7 cellular contexts compared by ENCODE assay signal in genomic region chr17:30332057-30332542, GRCh38. TPM values are rescaled to one million over a fixed set of nuclear protein-coding genes. Genes with fewer than 3 reads are reported as not detected.
DNase-seq lines count a peak whose midpoint lies in the region; ATAC-seq and TF ChIP-seq lines count a peak whose summit lies in the region.

No MANE protein-coding gene starts in this region.

- no peak overlapping the region for H3K4me3 ChIP-seq in adipocyte (ENCODE audit: low read length)
- H3K4me3 ChIP-seq in psoas muscle = no peak overlapping the region
- no peak overlapping the region for H3K4me3 ChIP-seq in mesendoderm (ENCODE audit: low read length)

- no peaks in the 10 kb centered on the region for H3K36me3 ChIP-seq in adipocyte (ENCODE audit: control insufficient read depth, insufficient read depth, low read length, severe bottlenecking)
- no peaks in the 10 kb centered on the region for H3K36me3 ChIP-seq in psoas muscle (ENCODE audit: insufficient read depth in 1 of 2, low read depth in 1 of 2)
- no peaks in the 10 kb centered on the region for H3K36me3 ChIP-seq in mesendoderm (ENCODE audit: control insufficient read depth, insufficient read depth, low read length)

- H3K23ac ChIP-seq in mesendoderm (ENCODE audit: low read length) = no peak overlapping the region

- H3K27ac ChIP-seq in psoas muscle = no peak overlapping the region
- H3K27ac ChIP-seq in mesendoderm (ENCODE audit: low read depth, low read length) = no peak overlapping the region

- no peak overlapping the region for H2BK5ac ChIP-seq in mesendoderm (ENCODE audit: low read length)

- H3K27me3 ChIP-seq in adipocyte (replicated peaks; ENCODE audit: control insufficient read depth, insufficient read depth, low read length) = no peaks in the 10 kb centered on the region
- peaks cover 0 to 4% (median 0%) of the 10 kb centered on the region in 3 donors for H3K27me3 ChIP-seq in psoas muscle (ENCODE audit: insufficient read depth in 3 of 3, low read length in 2 of 3)
- no peaks in the 10 kb centered on the region for H3K27me3 ChIP-seq in mesendoderm (ENCODE audit: insufficient read depth, low read length, poor library complexity)

- intact Hi-C loops in psoas muscle (cut with DNase I) = no loop called here

- no peak overlapping the region for H4K8ac ChIP-seq in mesendoderm (ENCODE audit: low read depth, low read length)

- ATAC-seq in GM21390 (IDR thresholded peaks at IDR 0.05; ENCODE audit: unreplicated experiment) = peak; percentile 64
- ATAC-seq in psoas muscle = no peak

- H3K9ac ChIP-seq in adipocyte (ENCODE audit: low read length) (no peak overlapping the region), mesendoderm (ENCODE audit: low read length) (no peak overlapping the region)

- H2BK15ac ChIP-seq in mesendoderm (replicated peaks; ENCODE audit: low read depth) = no peak overlapping the region

- no peak overlapping the region for H3K4ac ChIP-seq in mesendoderm (ENCODE audit: low read depth, low read length)

- H3K79me1 ChIP-seq in mesendoderm (ENCODE audit: low read length) = no peaks in the 10 kb centered on the region

- H3K9me3 ChIP-seq in adipocyte (ENCODE audit: control insufficient read depth, low read length) (no peaks in the 10 kb centered on the region), psoas muscle (no peaks in the 10 kb centered on the region)

- WGBS in psoas muscle, 3 donors = 53 to 60% (median 57%) methylated on average over 4 of the region's 4 CpGs
- no CpG with 5 or more reads among the region's 4 CpGs for WGBS in mesendoderm (ENCODE audit: extremely low coverage, insufficient coverage, low lambda C conversion rate)

- no peak overlapping the region for H3K18ac ChIP-seq in mesendoderm (ENCODE audit: low read length)

- H3K79me2 ChIP-seq in mesendoderm (ENCODE audit: control insufficient read depth, insufficient read depth, low read length) = no peaks in the 10 kb centered on the region

- DNase-seq in OCI-M1 (lab: John Stamatoyannopoulos, UW) (peak; percentile 26), adipocyte (ENCODE audit: low read depth) (peak; percentile 40), C1 segment of cervical spinal cord (lab: John Stamatoyannopoulos, UW) (no peak), psoas muscle (no peak), mesendoderm (no peak)
- DNase-seq in stimulated activated CD4-positive, alpha-beta T cell treated with anti-CD3 and anti-CD28 coated beads, Interleukin-15, amount 100 ng/mL, for 1 hour (ENCODE audit: low read depth in 1 of 2, low spot score in 1 of 2) = peak; percentile 9 to 20

- no peak overlapping the region for H4K5ac ChIP-seq in mesendoderm (ENCODE audit: low read length)

- H3K56ac ChIP-seq in mesendoderm (ENCODE audit: low read length) = no peak overlapping the region

- TF ChIP-seq CTCF in psoas muscle (IDR thresholded peaks at IDR 0.05) = no peak

- H2BK120ac ChIP-seq in mesendoderm (ENCODE audit: low read depth, low read length) = no peak overlapping the region

- H2AK5ac ChIP-seq in mesendoderm (ENCODE audit: low read length) = no peak overlapping the region

- H3K4me1 ChIP-seq in adipocyte (ENCODE audit: control insufficient read depth, insufficient read depth, low read length) = peaks cover 3% of the 10 kb centered on the region
- H3K4me1 ChIP-seq in psoas muscle = no peaks in the 10 kb centered on the region
- H3K4me1 ChIP-seq in mesendoderm (ENCODE audit: control insufficient read depth, low read depth, low read length) = no peaks in the 10 kb centered on the region

- no peak overlapping the region for H3K4me2 ChIP-seq in mesendoderm (ENCODE audit: low read length)

RNA-seq across cellular contexts. Expression of gene TMIGD1, which starts 1.8 kb away (rescaled TPM):
- not detected for total RNA-seq in psoas muscle
- polyA plus RNA-seq in psoas muscle = not detected
- not detected for polyA plus RNA-seq in mesendoderm (2013, experiment 1 of 2)
- not detected for polyA plus RNA-seq in mesendoderm (2013, experiment 2 of 2)

RNA-seq across cellular contexts. Expression of gene BLMH, which starts 40.4 kb away (rescaled TPM):
- 10 to 100 TPM; 21.2 to 29.2 (median 23.8) TPM for total RNA-seq in psoas muscle
- polyA plus RNA-seq in psoas muscle = 10 to 100 TPM; 17.0 to 33.0 (median 17.6) TPM
- polyA plus RNA-seq in mesendoderm (2013, experiment 1 of 2) = 55.5 TPM
- polyA plus RNA-seq in mesendoderm (2013, experiment 2 of 2) = 54.7 TPM

RNA-seq across cellular contexts. Expression of gene CPD, which starts 46.6 kb away (rescaled TPM):
- total RNA-seq in psoas muscle = 10 to 100 TPM; 18.6 to 29.3 (median 23.1) TPM
- 10 to 100 TPM in 1 of 3 donors, 1 to 10 TPM in 2; 5.6 to 12.5 (median 7.7) TPM for polyA plus RNA-seq in psoas muscle
- polyA plus RNA-seq in mesendoderm (2013, experiment 1 of 2) = 17.9 TPM
- 16.7 TPM for polyA plus RNA-seq in mesendoderm (2013, experiment 2 of 2)

Comparison
In these comparisons a context has a peak if more than half of its experiments do, and no peak if none do; other contexts are left out.
1. DNase-seq: peak in OCI-M1 (single experiment), adipocyte (single experiment) and stimulated activated CD4-positive, alpha-beta T cell treated with anti-CD3 and anti-CD28 coated beads, Interleukin-15, amount 100 ng/mL, for 1 hour (2 of 2); none in C1 segment of cervical spinal cord (0 of 14), psoas muscle (0 of 2) and mesendoderm (single experiment).